In genomic region chr16:56601325-56601724, GRCh38 we compare ENCODE assay signal across 16 cellular contexts. TPM values are rescaled to one million over a fixed set of nuclear protein-coding genes. Genes with fewer than 3 reads are reported as not detected.
"Had no signal": no experiment of that assay in that cellular context is flagged by ENCODE, and none has a peak within 500 bp of the region (broad histone marks: within the 10 kb centered on the region; RNA-seq: fewer than 3 reads in every experiment).

No MANE protein-coding gene starts in this region.

- ATAC-seq: activated T-cell treated with anti-CD3 and anti-CD28 coated beads, Interleukin-2, amount 50 U/mL, for 4 hours; heart left ventricle; sciatic nerve; T-cell had no signal

- DNase-seq: activated CD4-positive, alpha-beta T cell treated with anti-CD3 and anti-CD28 coated beads for 4 hours; activated CD8-positive, alpha-beta T cell treated with anti-CD3 and anti-CD28 coated beads for 36 hours; activated effector memory CD4-positive, alpha-beta T cell treated with Interleukin-2 at 50 U/mL for 16 hours; activated T-cell treated with anti-CD3 and anti-CD28 coated beads, Interleukin-2, amount 50 U/mL, for 4 hours; central memory CD4-positive, alpha-beta T cell; heart left ventricle; immature natural killer cell; T-cell; thyroid gland had no signal

- H3K4me3 ChIP-seq: heart left ventricle, thyroid gland had no signal

- H3K27me3 ChIP-seq: thyroid gland had no signal

- H3K27ac ChIP-seq: heart left ventricle, thyroid gland had no signal

- H3K36me3 ChIP-seq: heart left ventricle, thyroid gland had no signal

- H3K9me3 ChIP-seq: heart left ventricle, thyroid gland had no signal

- FAIRE-seq: frontal cortex, urothelium cell line had no signal

RNA-seq across cellular contexts. Expression of gene MT3, which starts 12.0 kb away (rescaled TPM):
- total RNA-seq: osteocyte, pulmonary artery endothelial cell, thyroid gland had no signal
- polyA plus RNA-seq: immature natural killer cell had no signal

RNA-seq across cellular contexts. Expression of gene MT1M, which starts 31.1 kb away (rescaled TPM):
- total RNA-seq: activated CD8-positive, alpha-beta T cell treated with anti-CD3 and anti-CD28 coated beads for 36 hours; activated naive CD4-positive, alpha-beta T cell treated with anti-CD3 and anti-CD28 coated beads, Interleukin-2, amount 50 U/mL, for 72 hours; frontal cortex; T-cell had no signal
- polyA plus RNA-seq: immature natural killer cell had no signal

RNA-seq across cellular contexts. Expression of gene MT4, which starts 36.5 kb away (rescaled TPM):
- total RNA-seq: activated CD8-positive, alpha-beta T cell treated with anti-CD3 and anti-CD28 coated beads for 36 hours; activated naive CD4-positive, alpha-beta T cell treated with anti-CD3 and anti-CD28 coated beads, Interleukin-2, amount 50 U/mL, for 72 hours; activated T-cell treated with anti-CD3 and anti-CD28 coated beads, Interleukin-2, amount 50 U/mL, for 4 hours; epithelial cell of proximal tubule; frontal cortex; heart left ventricle; osteocyte; pulmonary artery endothelial cell; sciatic nerve; T-cell; thyroid gland had no signal
- polyA plus RNA-seq: heart left ventricle, immature natural killer cell had no signal
